In genomic region chr1:169484683-169485426, GRCh38 we compare ENCODE assay signal across 8 cellular contexts. TPM values are rescaled to one million over a fixed set of nuclear protein-coding genes. Genes with fewer than 3 reads are reported as not detected.
DNase-seq lines count a peak whose midpoint lies in the region; ATAC-seq and TF ChIP-seq lines count a peak whose summit lies in the region.

No MANE protein-coding gene starts in this region.

- H3K56ac ChIP-seq in mesendoderm (ENCODE audit: low read length), result peak overlapping the region; percentile 97

- peak overlapping the region; percentile 87 for H3K4me3 Mint-ChIP-seq in activated CD4-positive, alpha-beta T cell treated with anti-CD3 and anti-CD28 coated beads, Interleukin-2, amount 10 ng/mL, durations not matched to agents 7 days and 5 days
- peak overlapping the region; percentile 97 for H3K4me3 Mint-ChIP-seq in endothelial cell (ENCODE audit: unreplicated experiment)

- no peak overlapping the region for H2BK120ac ChIP-seq in mesendoderm (ENCODE audit: low read depth, low read length)

- H3K79me1 ChIP-seq in mesendoderm (ENCODE audit: low read length), result peaks cover 2% of the 10 kb centered on the region

- no peak for TF ChIP-seq CTCF in endothelial cell (IDR thresholded peaks at IDR 0.05; ENCODE audit: unreplicated experiment)

- peaks cover 50% of the 10 kb centered on the region for H3K4me1 Mint-ChIP-seq in activated CD4-positive, alpha-beta T cell treated with anti-CD3 and anti-CD28 coated beads, Interleukin-2, amount 10 ng/mL, durations not matched to agents 7 days and 5 days
- peaks cover 36% of the 10 kb centered on the region for H3K4me1 Mint-ChIP-seq in endothelial cell (ENCODE audit: unreplicated experiment)

- no peak overlapping the region for H2BK15ac ChIP-seq in mesendoderm (replicated peaks; ENCODE audit: low read depth)

- no peak overlapping the region for H4K5ac ChIP-seq in mesendoderm (ENCODE audit: low read length)

- no peak overlapping the region for H2BK5ac ChIP-seq in mesendoderm (ENCODE audit: low read length)

- H2AK5ac ChIP-seq in mesendoderm (ENCODE audit: low read length), result no peak overlapping the region

- no peaks in the 10 kb centered on the region for H3K9me3 Mint-ChIP-seq in activated CD4-positive, alpha-beta T cell treated with anti-CD3 and anti-CD28 coated beads, Interleukin-2, amount 10 ng/mL, durations not matched to agents 7 days and 5 days
- no peaks in the 10 kb centered on the region for H3K9me3 Mint-ChIP-seq in endothelial cell (ENCODE audit: unreplicated experiment)

- no peak overlapping the region for H3K4ac ChIP-seq in mesendoderm (ENCODE audit: low read depth, low read length)

- peak overlapping the region; percentile 81 for H3K4me2 ChIP-seq in mesendoderm (ENCODE audit: low read length)

- H3K36me3 ChIP-seq in mesendoderm (ENCODE audit: control insufficient read depth, insufficient read depth, low read length) (no peaks in the 10 kb centered on the region), stomach smooth muscle (ENCODE audit: control insufficient read depth in 2 of 2, insufficient read depth in 2 of 2, low read length in 2 of 2) (no peaks in the 10 kb centered on the region)

- no peak overlapping the region for H3K27ac ChIP-seq in mesendoderm (ENCODE audit: low read depth, low read length)
- peak overlapping the region; percentile 99 for H3K27ac ChIP-seq in stomach smooth muscle (ENCODE audit: low read length)

- peak; percentile 13 for ATAC-seq in HG02610 (IDR thresholded peaks at IDR 0.05; ENCODE audit: unreplicated experiment)

- no peaks in the 10 kb centered on the region for H3K9me3 ChIP-seq in stomach smooth muscle (ENCODE audit: control insufficient read depth in 2 of 2, low read length in 2 of 2)

- H3K9ac ChIP-seq in mesendoderm (ENCODE audit: low read length), result peak overlapping the region; percentile 87
- H3K9ac ChIP-seq in stomach smooth muscle (ENCODE audit: low read length in 2 of 2), result peak overlapping the region; percentile 96 to 97

- peaks cover 10% of the 10 kb centered on the region for H3K36me3 Mint-ChIP-seq in activated CD4-positive, alpha-beta T cell treated with anti-CD3 and anti-CD28 coated beads, Interleukin-2, amount 10 ng/mL, durations not matched to agents 7 days and 5 days (ENCODE audit: low read depth)
- H3K36me3 Mint-ChIP-seq in endothelial cell (ENCODE audit: low read depth, unreplicated experiment), result no peaks in the 10 kb centered on the region

- no peak overlapping the region for H3K23ac ChIP-seq in mesendoderm (ENCODE audit: low read length)

- H3K79me2 ChIP-seq in mesendoderm (ENCODE audit: control insufficient read depth, insufficient read depth, low read length), result peaks cover 30% of the 10 kb centered on the region

- H3K4me3 ChIP-seq in mesendoderm (ENCODE audit: low read length) (peak overlapping the region; percentile 79), stomach smooth muscle (ENCODE audit: low read length in 2 of 2) (peak overlapping the region; percentile 84 to 88)

- no peaks in the 10 kb centered on the region for H3K27me3 Mint-ChIP-seq in activated CD4-positive, alpha-beta T cell treated with anti-CD3 and anti-CD28 coated beads, Interleukin-2, amount 10 ng/mL, durations not matched to agents 7 days and 5 days
- H3K27me3 Mint-ChIP-seq in endothelial cell (ENCODE audit: unreplicated experiment), result peaks cover 8% of the 10 kb centered on the region

- peak overlapping the region; percentile 83 for H3K27ac Mint-ChIP-seq in activated CD4-positive, alpha-beta T cell treated with anti-CD3 and anti-CD28 coated beads, Interleukin-2, amount 10 ng/mL, durations not matched to agents 7 days and 5 days
- peak overlapping the region; percentile 90 for H3K27ac Mint-ChIP-seq in endothelial cell (ENCODE audit: unreplicated experiment)

- H3K4me1 ChIP-seq in mesendoderm (ENCODE audit: control insufficient read depth, low read depth, low read length) (peaks cover 2% of the 10 kb centered on the region), stomach smooth muscle (ENCODE audit: control insufficient read depth, insufficient read depth, low read length) (peaks cover 18% of the 10 kb centered on the region)

- POLR2A ChIA-PET in activated CD4-positive, alpha-beta T cell treated with anti-CD3 and anti-CD28 coated beads, Interleukin-2, amount 10 ng/mL, durations not matched to agents 7 days and 5 days (lab: Charles Lee), result no interaction called here

- DNase-seq in DMS53 (lab: John Stamatoyannopoulos, UW), result peak; percentile 76
- no peak for DNase-seq in DMS53 treated with DMSO at 0.1 percent for 48 hours (lab: John Stamatoyannopoulos, UW; ENCODE audit: unreplicated experiment)
- DNase-seq in NCI-H1417 (lab: John Stamatoyannopoulos, UW), result peak; percentile 66 to 83 (median 68)
- DNase-seq in activated CD4-positive, alpha-beta T cell treated with anti-CD3 and anti-CD28 coated beads, Interleukin-2, amount 10 ng/mL, durations not matched to agents 7 days and 5 days, result no peak
- DNase-seq in endothelial cell (ENCODE audit: low spot score), result no peak
- DNase-seq in mesendoderm, result peak; percentile 57

- no peak overlapping the region for H3K18ac ChIP-seq in mesendoderm (ENCODE audit: low read length)

- CTCF ChIA-PET in activated CD4-positive, alpha-beta T cell treated with anti-CD3 and anti-CD28 coated beads, Interleukin-2, amount 10 ng/mL, durations not matched to agents 7 days and 5 days (lab: Charles Lee), result interaction anchor here (1.3 kb wide), 1 partner anchor 21 kb away, joined by 3 read pairs; no protein-coding TSS in a partner anchor

- H4K8ac ChIP-seq in mesendoderm (ENCODE audit: low read depth, low read length), result no peak overlapping the region

- no peaks in the 10 kb centered on the region for H3K27me3 ChIP-seq in mesendoderm (ENCODE audit: insufficient read depth, low read length, poor library complexity)
- H3K27me3 ChIP-seq in stomach smooth muscle (ENCODE audit: control insufficient read depth in 1 of 2, insufficient read depth in 2 of 2, low read length in 2 of 2), result no peaks in the 10 kb centered on the region

- no CpG with 5 or more reads among the region's 15 CpGs for WGBS in mesendoderm (ENCODE audit: extremely low coverage, insufficient coverage, low lambda C conversion rate)

RNA-seq across cellular contexts. Expression of gene SLC19A2, which starts 0.9 kb away (rescaled TPM):
- total RNA-seq in activated CD4-positive, alpha-beta T cell treated with anti-CD3 and anti-CD28 coated beads, Interleukin-2, amount 10 ng/mL, durations not matched to agents 7 days and 5 days, result 1 to 10 TPM; 4.0 to 5.1 TPM
- total RNA-seq in endothelial cell (ENCODE audit: unreplicated experiment), result 6.1 TPM
- 17.4 TPM for polyA plus RNA-seq in mesendoderm (2013, experiment 1 of 2)
- polyA plus RNA-seq in mesendoderm (2013, experiment 2 of 2), result 17.8 TPM

RNA-seq across cellular contexts. Expression of gene CCDC181, which starts 57.6 kb away (rescaled TPM):
- not detected for total RNA-seq in activated CD4-positive, alpha-beta T cell treated with anti-CD3 and anti-CD28 coated beads, Interleukin-2, amount 10 ng/mL, durations not matched to agents 7 days and 5 days
- total RNA-seq in endothelial cell (ENCODE audit: unreplicated experiment), result 0.80 TPM
- polyA plus RNA-seq in mesendoderm (2013, experiment 1 of 2), result 4.6 TPM
- polyA plus RNA-seq in mesendoderm (2013, experiment 2 of 2), result 4.6 TPM

Comparison
In these comparisons a context has a peak if more than half of its experiments do, and no peak if none do; other contexts are left out.
1. DNase-seq: peak in DMS53 (single experiment), NCI-H1417 (3 of 3) and mesendoderm (single experiment); none in DMS53 treated with DMSO at 0.1 percent for 48 hours (single experiment), activated CD4-positive, alpha-beta T cell treated with anti-CD3 and anti-CD28 coated beads, Interleukin-2, amount 10 ng/mL, durations not matched to agents 7 days and 5 days (single experiment) and endothelial cell (single experiment).